In the genomic region with DNA sequence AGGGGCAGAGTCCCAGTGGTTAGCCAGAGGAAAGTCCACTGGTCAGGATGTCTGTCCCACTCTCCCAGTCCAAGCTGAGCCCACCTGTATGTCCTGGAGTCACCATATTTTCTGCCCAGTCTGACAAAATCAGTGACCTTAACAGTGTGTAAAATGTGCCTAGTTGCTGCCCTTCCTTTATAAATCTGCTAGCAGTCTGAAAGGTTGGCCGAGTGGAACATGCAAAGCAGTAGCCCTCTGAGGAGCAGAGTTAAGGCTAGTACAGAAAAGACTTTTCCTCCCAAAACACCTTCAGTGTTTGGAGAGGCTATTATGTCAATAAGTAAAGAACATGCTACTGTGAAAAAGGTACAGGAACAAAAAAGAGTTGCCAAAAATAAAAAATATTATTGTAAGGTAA, we compare ENCODE assay signal across 15 cellular contexts. TPM values are rescaled to one million over a fixed set of nuclear protein-coding genes. Genes with fewer than 3 reads are reported as not detected.
DNase-seq lines count a peak whose midpoint lies in the region; ATAC-seq and TF ChIP-seq lines count a peak whose summit lies in the region.
"Had no signal": no experiment of that assay in that cellular context is flagged by ENCODE, and none has a peak within 500 bp of the region (broad histone marks: within the 10 kb centered on the region; RNA-seq: fewer than 3 reads in every experiment).

No MANE protein-coding gene starts in this region.

- H3K4me3 ChIP-seq in HAP-1 (no peak overlapping the region), testis (no peak overlapping the region)
- H3K4me3 ChIP-seq: BLaER1 treated with 17β-estradiol and CSF1 and Interleukin-3, amounts not matched to agents 10 nM and 100 nM; right atrium auricular region; stomach had no signal

- H3K27me3 ChIP-seq in HAP-1 (ENCODE audit: low read depth) = no peaks in the 10 kb centered on the region
- no peaks in the 10 kb centered on the region for H3K27me3 ChIP-seq in testis
- H3K27me3 ChIP-seq: BLaER1 treated with 17β-estradiol and CSF1 and Interleukin-3, amounts not matched to agents 10 nM and 100 nM; right atrium auricular region; stomach had no signal

- H3K27ac ChIP-seq in testis = no peak overlapping the region
- H3K27ac ChIP-seq: BLaER1 treated with 17β-estradiol and CSF1 and Interleukin-3, amounts not matched to agents 10 nM and 100 nM; right atrium auricular region; stomach had no signal

- no peaks in the 10 kb centered on the region for H3K4me1 ChIP-seq in HAP-1
- H3K4me1 ChIP-seq in testis = no peaks in the 10 kb centered on the region

- H3K9me3 ChIP-seq in HAP-1 (no peaks in the 10 kb centered on the region), testis (no peaks in the 10 kb centered on the region)
- H3K9me3 ChIP-seq: BLaER1 treated with 17β-estradiol and CSF1 and Interleukin-3, amounts not matched to agents 10 nM and 100 nM; right atrium auricular region; stomach had no signal

- no peaks in the 10 kb centered on the region for H3K36me3 ChIP-seq in HAP-1 (replicated peaks)
- H3K36me3 ChIP-seq in testis (ENCODE audit: low read depth, missing control alignments) = no peaks in the 10 kb centered on the region
- H3K36me3 ChIP-seq: right atrium auricular region had no signal

- in situ Hi-C loops in HAP-1 (cut with MboI; ENCODE audit: low sequenced_read_pairs) = loop anchor here (25.0 kb wide), 1 partner anchor 164 kb away; a partner anchor contains a TSS

- DNase-seq in germinal center (ENCODE audit: low spot score) (peak; percentile 64), epidermal melanocyte (ENCODE audit: insufficient read length, low spot score) (no peak), HAP-1 (ENCODE audit: low spot score in 2 of 2) (no peak), testis (no peak)
- DNase-seq: central memory CD4-positive, alpha-beta T cell; naive thymus-derived CD8-positive, alpha-beta T cell; NCI-H1436 treated with DMSO at 0.1 percent for 48 hours; stomach had no signal

- intact Hi-C loops in testis (cut with DNase I; ENCODE audit: low total_unique reads) = loop anchor here (10.0 kb wide), 1 partner anchor 72 kb away; a partner anchor contains a TSS

- ATAC-seq in GM18868 (IDR thresholded peaks at IDR 0.05; ENCODE audit: unreplicated experiment) (peak; percentile 60), GM21576 (IDR thresholded peaks at IDR 0.05; ENCODE audit: unreplicated experiment) (peak; percentile 75), HG03175 (IDR thresholded peaks at IDR 0.05; ENCODE audit: unreplicated experiment) (peak; percentile 67), HG03457 (IDR thresholded peaks at IDR 0.05; ENCODE audit: unreplicated experiment) (no peak)
- ATAC-seq: left lobe of liver; naive thymus-derived CD8-positive, alpha-beta T cell had no signal

- 86 to 89% methylated on average over 1 of the region's 1 CpG for WGBS in testis, 2 donors

- no peak for TF ChIP-seq POLR2A in testis (IDR thresholded peaks at IDR 0.05)

- no peak for TF ChIP-seq CTCF in testis (IDR thresholded peaks at IDR 0.05)

RNA-seq across cellular contexts. Expression of a gene that starts 15.3 kb away (rescaled TPM):
- total RNA-seq in testis = 100 to 1,000 TPM in 1 of 2 donors, 10 to 100 TPM in 1; 74.3 to 101 TPM
- 266 TPM for polyA plus RNA-seq in testis (ENCODE audit: insufficient read depth, low read depth, low replicate concordance)

RNA-seq across cellular contexts. Expression of a gene that starts 15.4 kb away (rescaled TPM):
- 10 to 100 TPM; 75.3 to 92.1 TPM for total RNA-seq in testis
- 69.5 TPM for polyA plus RNA-seq in testis (ENCODE audit: insufficient read depth, low read depth, low replicate concordance)

RNA-seq across cellular contexts. Expression of a gene that starts 30.6 kb away (rescaled TPM):
- total RNA-seq in testis = 10 to 100 TPM; 27.0 to 30.4 TPM
- polyA plus RNA-seq in testis (ENCODE audit: insufficient read depth, low read depth, low replicate concordance) = 20.4 TPM
